Comparison of ENCODE assay signal across 2 cellular contexts in genomic region chr2:102674836-102675235, GRCh38.
TF ChIP-seq lines count a peak whose summit lies in the region.

No MANE protein-coding gene starts in this region.

TF ChIP-seq in A549, 52 proteins besides CTCF, POLR2A, EP300 and RAD21 (continued from another document):
- TF ChIP-seq USF2 (IDR thresholded peaks at IDR 0.05) (peak; percentile 35; the same call in 1 of the 2 replicates), GATA3 (IDR thresholded peaks at IDR 0.05; ENCODE audit: borderline replicate concordance) (no peak)

TF ChIP-seq in K562, 482 proteins besides CTCF, POLR2A, EP300 and RAD21 (continued from another document):
- TF ChIP-seq CREB5 (CRISPR knock-in tag; IDR thresholded peaks at IDR 0.05), result no peak
- TF ChIP-seq USF2 (CRISPR knock-in tag; IDR thresholded peaks at IDR 0.05), result peak; percentile 73
- no peak for TF ChIP-seq CHD1 (IDR thresholded peaks at IDR 0.05; ENCODE audit: low read length)
- TF ChIP-seq TFE3 (CRISPR knock-in tag; IDR thresholded peaks at IDR 0.05), result peak; percentile 92
- TF ChIP-seq RAD51 (IDR thresholded peaks at IDR 0.05; ENCODE audit: borderline replicate concordance, low read depth), result peak; percentile 91
- peak; percentile 85; the same call in 1 of the 2 replicates for TF ChIP-seq TOE1 (IDR thresholded peaks at IDR 0.05; ENCODE audit: borderline replicate concordance)
- TF ChIP-seq TOE1 (CRISPR knock-in tag; IDR thresholded peaks at IDR 0.05; ENCODE audit: borderline replicate concordance, low read depth), result no peak
- peak; percentile 59 for TF ChIP-seq CBFA2T2 (conservative IDR thresholded peaks at IDR 0.05)
- TF ChIP-seq CEBPB (tag; IDR thresholded peaks at IDR 0.05), result no peak
